In genomic region chr11:79237676-79238075, GRCh38 we compare ENCODE assay signal across 13 cellular contexts.
DNase-seq lines count a peak whose midpoint lies in the region; ATAC-seq and TF ChIP-seq lines count a peak whose summit lies in the region.
"Had no signal": no experiment of that assay in that cellular context is flagged by ENCODE, and none has a peak within 500 bp of the region (broad histone marks: within the 10 kb centered on the region; RNA-seq: fewer than 3 reads in every experiment).

No MANE protein-coding gene starts in this region.

- no peaks in the 10 kb centered on the region for H3K9me3 Mint-ChIP-seq in activated naive CD8-positive, alpha-beta T cell treated with anti-CD3 and anti-CD28 coated beads, Interleukin-2, amount 50 U/mL, for 24 hours

- DNase-seq in AG04449 (ENCODE audit: low read depth, low spot score) = peak; percentile 68
- DNase-seq in fibroblast of pulmonary artery (ENCODE audit: low read depth) = peak; percentile 94
- DNase-seq in mucosa of descending colon = no peak
- DNase-seq in activated naive CD8-positive, alpha-beta T cell treated with anti-CD3 and anti-CD28 coated beads, Interleukin-2, amount 50 U/mL, for 24 hours = no peak
- DNase-seq in upper lobe of right lung = no peak
- DNase-seq: 8988T; activated CD4-positive, alpha-beta T cell treated with anti-CD3 and anti-CD28 coated beads, Interleukin-2, amount 50 U/mL, for 1 hour; DMS79; NCI-H1105; NCI-H526 had no signal

- no peak overlapping the region for H3K4me3 Mint-ChIP-seq in activated naive CD8-positive, alpha-beta T cell treated with anti-CD3 and anti-CD28 coated beads, Interleukin-2, amount 50 U/mL, for 24 hours

- H3K4me3 ChIP-seq in AG04449 (ENCODE audit: low read depth, low read length) (no peak overlapping the region), fibroblast of pulmonary artery (replicated peaks; ENCODE audit: low read depth, low read length) (no peak overlapping the region), mucosa of descending colon (no peak overlapping the region), upper lobe of right lung (no peak overlapping the region)

- ATAC-seq in SK-N-SH treated with all-trans-retinoic acid at 6 μM for 48 hours (peak; percentile 92), mucosa of descending colon (peak; percentile 25), HG03280 (IDR thresholded peaks at IDR 0.05; ENCODE audit: unreplicated experiment) (no peak), HG03457 (IDR thresholded peaks at IDR 0.05; ENCODE audit: unreplicated experiment) (no peak), upper lobe of right lung (no peak)
- no peak for ATAC-seq in activated naive CD8-positive, alpha-beta T cell treated with anti-CD3 and anti-CD28 coated beads, Interleukin-2, amount 50 U/mL, for 24 hours

- H3K27me3 Mint-ChIP-seq in activated naive CD8-positive, alpha-beta T cell treated with anti-CD3 and anti-CD28 coated beads, Interleukin-2, amount 50 U/mL, for 24 hours = peaks cover 5% of the 10 kb centered on the region

- H3K4me1 ChIP-seq in mucosa of descending colon (ENCODE audit: low read depth) = no peaks in the 10 kb centered on the region
- H3K4me1 ChIP-seq in upper lobe of right lung = peaks cover 6% of the 10 kb centered on the region

- intact Hi-C loops in mucosa of descending colon (cut with DNase I, micrococcal nuclease) (no loop called here), upper lobe of right lung (cut with DNase I) (no loop called here)

- no peak for TF ChIP-seq CTCF in AG04449 (IDR thresholded peaks at IDR 0.05; ENCODE audit: insufficient read depth, low read length, missing control alignments)
- TF ChIP-seq CTCF in fibroblast of pulmonary artery (IDR thresholded peaks at IDR 0.05; ENCODE audit: low read length, missing control alignments) = no peak
- no peak for TF ChIP-seq CTCF in mucosa of descending colon (IDR thresholded peaks at IDR 0.05)
- no peak for TF ChIP-seq CTCF in upper lobe of right lung (IDR thresholded peaks at IDR 0.05)

- POLR2A ChIA-PET in AG04449 (lab: Yijun Ruan, JAX) = interaction anchor here (0.7 to 2.3 kb wide), 3 partner anchors 12 to 203 kb away, joined by 3 to 15 read pairs (median 7); partner anchors contain the start of gene TENM4

- no peaks in the 10 kb centered on the region for H3K4me1 Mint-ChIP-seq in activated naive CD8-positive, alpha-beta T cell treated with anti-CD3 and anti-CD28 coated beads, Interleukin-2, amount 50 U/mL, for 24 hours

- no peak overlapping the region for H3K27ac ChIP-seq in upper lobe of right lung

- H3K36me3 ChIP-seq in mucosa of descending colon (ENCODE audit: low read depth) = no peaks in the 10 kb centered on the region
- no peaks in the 10 kb centered on the region for H3K36me3 ChIP-seq in upper lobe of right lung

- CTCF ChIA-PET in AG04449 (lab: Yijun Ruan, JAX) = interaction anchor here (1.1 kb wide), 1 partner anchor 256 kb away, joined by 4 read pairs; no protein-coding TSS in a partner anchor

- no peak overlapping the region for H3K27ac Mint-ChIP-seq in activated naive CD8-positive, alpha-beta T cell treated with anti-CD3 and anti-CD28 coated beads, Interleukin-2, amount 50 U/mL, for 24 hours

- no peaks in the 10 kb centered on the region for H3K27me3 ChIP-seq in upper lobe of right lung

- no peaks in the 10 kb centered on the region for H3K36me3 Mint-ChIP-seq in activated naive CD8-positive, alpha-beta T cell treated with anti-CD3 and anti-CD28 coated beads, Interleukin-2, amount 50 U/mL, for 24 hours (ENCODE audit: low read depth)

- H3K9me3 ChIP-seq in mucosa of descending colon = no peaks in the 10 kb centered on the region
- no peaks in the 10 kb centered on the region for H3K9me3 ChIP-seq in upper lobe of right lung

TF ChIP-seq in SK-N-SH treated with all-trans-retinoic acid at 6 μM for 48 hours, 23 proteins besides CTCF, POLR2A, EP300 and RAD21:
- TF ChIP-seq ZNF565 (CRISPR knock-in tag; conservative IDR thresholded peaks at IDR 0.05; ENCODE audit: low read depth) = no peak
- TF ChIP-seq ZNF70 (CRISPR knock-in tag; IDR thresholded peaks at IDR 0.05) = no peak

Comparison
In these comparisons a context has a peak if more than half of its experiments do, and no peak if none do; other contexts are left out.
1. DNase-seq: peak in AG04449 (single experiment) and fibroblast of pulmonary artery (single experiment); none in mucosa of descending colon (0 of 3), activated naive CD8-positive, alpha-beta T cell treated with anti-CD3 and anti-CD28 coated beads, Interleukin-2, amount 50 U/mL, for 24 hours (single experiment) and upper lobe of right lung (single experiment).
2. ATAC-seq: peak in SK-N-SH treated with all-trans-retinoic acid at 6 μM for 48 hours (single experiment) and mucosa of descending colon (single experiment); none in activated naive CD8-positive, alpha-beta T cell treated with anti-CD3 and anti-CD28 coated beads, Interleukin-2, amount 50 U/mL, for 24 hours (single experiment), HG03280 (single experiment), HG03457 (single experiment) and upper lobe of right lung (single experiment).